In genomic region chr14:51849095-51849494, GRCh38 we compare ENCODE assay signal across 1 cellular context.
TF ChIP-seq lines count a peak whose summit lies in the region.

No MANE protein-coding gene starts in this region.

TF ChIP-seq in GM12878, 131 proteins besides CTCF, POLR2A, EP300 and RAD21:
- TF ChIP-seq E4F1 (IDR thresholded peaks at IDR 0.05; ENCODE audit: borderline replicate concordance, partially characterized antibody) (no peak), PAX8 (IDR thresholded peaks at IDR 0.05) (no peak), ZNF207 (IDR thresholded peaks at IDR 0.05; ENCODE audit: borderline replicate concordance) (no peak), NFIC (IDR thresholded peaks at IDR 0.05; ENCODE audit: low read depth, low read length) (0 out of 2 replicates have a peak, but pooled peaks have one; percentile 22), BCL11A (IDR thresholded peaks at IDR 0.05; ENCODE audit: low read depth, low read length) (0 out of 2 replicates have a peak, but pooled peaks have one; percentile 28), CBX3 (IDR thresholded peaks at IDR 0.05; ENCODE audit: borderline replicate concordance, low read depth) (no peak), NR2F1 (conservative IDR thresholded peaks at IDR 0.05) (0 out of 2 replicates have a peak, but pooled peaks have one; percentile 41), RUNX3 (IDR thresholded peaks at IDR 0.05; ENCODE audit: low read length) (peak; percentile 60; the same call in 1 of the 2 replicates), ZBED1 (IDR thresholded peaks at IDR 0.05; ENCODE audit: borderline replicate concordance) (no peak), ATF7 (IDR thresholded peaks at IDR 0.05; ENCODE audit: low read depth) (peak; percentile 54; the same call in 1 of the 2 replicates), JUNB (IDR thresholded peaks at IDR 0.05) (peak; percentile 86), PML (IDR thresholded peaks at IDR 0.05; ENCODE audit: low read length) (no peak), HDGF (IDR thresholded peaks at IDR 0.05) (no peak), IRF4 (IDR thresholded peaks at IDR 0.05; ENCODE audit: low read depth, low read length) (peak; percentile 43; the same call in 1 of the 2 replicates), YY1 (IDR thresholded peaks at IDR 0.05; ENCODE audit: low read depth, low read length) (peak; percentile 69)
